8 cellular contexts compared by ENCODE assay signal in genomic region chr4:177308842-177309524, GRCh38. TPM values are rescaled to one million over a fixed set of nuclear protein-coding genes. Genes with fewer than 3 reads are reported as not detected.
DNase-seq lines count a peak whose midpoint lies in the region; ATAC-seq and TF ChIP-seq lines count a peak whose summit lies in the region.

No MANE protein-coding gene starts in this region.

- POLR2A ChIA-PET in HEK293T (lab: Yijun Ruan, JAX) = interaction anchor here (0.9 to 2.5 kb wide), 6 partner anchors 13 to 133 kb away, joined by 3 to 14 read pairs (median 8); partner anchors contain the start of gene AGA

- no peak for TF ChIP-seq POLR2A in heart left ventricle (IDR thresholded peaks at IDR 0.05)

- 47 to 55% (median 54%) methylated on average over 8 of the region's 8 CpGs for WGBS in heart left ventricle, 4 donors

- DNase-seq in activated CD4-positive, alpha-beta T cell treated with anti-CD3 and anti-CD28 coated beads, Interleukin-2, amount 10 ng/mL, durations not matched to agents 24 days and 14 days = peak; percentile 71
- DNase-seq in activated CD4-positive, alpha-beta T cell treated with anti-CD3 and anti-CD28 coated beads, Interleukin-2, amount 50 U/mL, for 4 hours = no peak
- DNase-seq in SJCRH30 (no peak), heart left ventricle (no peak), superior temporal gyrus (ENCODE audit: extremely low spot score) (peak; percentile 22), HEK293T (ENCODE audit: extremely low spot score) (no peak)
- no peak for DNase-seq in stimulated activated naive CD4-positive, alpha-beta T cell (lab: John Stamatoyannopoulos, UW)

- H3K27ac Mint-ChIP-seq in activated CD4-positive, alpha-beta T cell treated with anti-CD3 and anti-CD28 coated beads, Interleukin-2, amount 10 ng/mL, durations not matched to agents 24 days and 14 days = peak overlapping the region; percentile 98

- H3K4me1 ChIP-seq in SJCRH30 = peaks cover 2% of the 10 kb centered on the region; the same call in 1 of the 2 replicates
- H3K4me1 ChIP-seq in heart left ventricle = peaks cover 0 to 29% (median 7%) of the 10 kb centered on the region in 12 donors

- H3K9me3 ChIP-seq in SJCRH30 (replicated peaks) (no peaks in the 10 kb centered on the region), heart left ventricle (no peaks in the 10 kb centered on the region)

- no peaks in the 10 kb centered on the region for H3K9me3 Mint-ChIP-seq in activated CD4-positive, alpha-beta T cell treated with anti-CD3 and anti-CD28 coated beads, Interleukin-2, amount 10 ng/mL, durations not matched to agents 24 days and 14 days

- no peak for TF ChIP-seq CTCF in heart left ventricle (IDR thresholded peaks at IDR 0.05)

- ATAC-seq in heart left ventricle (peak in 1 of 4 donors; percentile 17), GM18498 (IDR thresholded peaks at IDR 0.05; ENCODE audit: unreplicated experiment) (no peak)

- H3K4me3 ChIP-seq in SJCRH30 (peak overlapping the region; percentile 96), heart left ventricle (peak overlapping the region; percentile 40 to 89 (median 60))

- no peaks in the 10 kb centered on the region for H3K27me3 Mint-ChIP-seq in activated CD4-positive, alpha-beta T cell treated with anti-CD3 and anti-CD28 coated beads, Interleukin-2, amount 10 ng/mL, durations not matched to agents 24 days and 14 days

- H3K36me3 ChIP-seq in SJCRH30 = 0 out of 2 replicates have a peak, but pooled peaks cover 3% of the 10 kb centered on the region
- H3K36me3 ChIP-seq in heart left ventricle = no peaks in the 10 kb centered on the region

- intact Hi-C loops in activated CD4-positive, alpha-beta T cell treated with anti-CD3 and anti-CD28 coated beads, Interleukin-2, amount 10 ng/mL, durations not matched to agents 24 days and 14 days (cut with micrococcal nuclease) = loop anchor here (1.0 to 2.0 kb wide), 5 partner anchors 30 to 988 kb away; partner anchors contain the start of gene AGA
- intact Hi-C loops in heart left ventricle (cut with DNase I) = no loop called here

- no peaks in the 10 kb centered on the region for H3K27me3 ChIP-seq in SJCRH30
- H3K27me3 ChIP-seq in heart left ventricle = no peaks in the 10 kb centered on the region

- H3K4me1 Mint-ChIP-seq in activated CD4-positive, alpha-beta T cell treated with anti-CD3 and anti-CD28 coated beads, Interleukin-2, amount 10 ng/mL, durations not matched to agents 24 days and 14 days = peaks cover 45% of the 10 kb centered on the region

- peak overlapping the region; percentile 95 for H3K4me3 Mint-ChIP-seq in activated CD4-positive, alpha-beta T cell treated with anti-CD3 and anti-CD28 coated beads, Interleukin-2, amount 10 ng/mL, durations not matched to agents 24 days and 14 days

- peaks cover 4% of the 10 kb centered on the region for H3K36me3 Mint-ChIP-seq in activated CD4-positive, alpha-beta T cell treated with anti-CD3 and anti-CD28 coated beads, Interleukin-2, amount 10 ng/mL, durations not matched to agents 24 days and 14 days (ENCODE audit: low read depth)

- CTCF ChIA-PET in HEK293T (lab: Yijun Ruan, JAX) = interaction anchor here (0.6 to 2.3 kb wide), 2 partner anchors 12 to 984 kb away, joined by 4 to 8 read pairs; no protein-coding TSS in a partner anchor

- H3K27ac ChIP-seq in SJCRH30 = peak overlapping the region; percentile 91
- H3K27ac ChIP-seq in heart left ventricle = peak overlapping the region in 1 of 12 donors; percentile 48

TF ChIP-seq in HEK293T, 16 proteins besides CTCF, POLR2A, EP300 and RAD21:
- TF ChIP-seq LEF1 (IDR thresholded peaks at IDR 0.05; ENCODE audit: borderline replicate concordance) (no peak), SP1 (IDR thresholded peaks at IDR 0.05) (no peak), FOXM1 (IDR thresholded peaks at IDR 0.05; ENCODE audit: borderline replicate concordance) (no peak), SUZ12 (IDR thresholded peaks at IDR 0.05) (no peak), ELF4 (IDR thresholded peaks at IDR 0.05) (no peak), CTBP1 (IDR thresholded peaks at IDR 0.05; ENCODE audit: borderline replicate concordance) (no peak), TARDBP (IDR thresholded peaks at IDR 0.05) (no peak), ZNF384 (IDR thresholded peaks at IDR 0.05) (no peak), BHLHE40 (IDR thresholded peaks at IDR 0.05; ENCODE audit: borderline replicate concordance) (no peak), L3MBTL2 (conservative IDR thresholded peaks at IDR 0.05) (no peak), ARNT (IDR thresholded peaks at IDR 0.05) (no peak), FOXA1 (IDR thresholded peaks at IDR 0.05) (no peak), NFRKB (IDR thresholded peaks at IDR 0.05) (no peak), FOXK2 (IDR thresholded peaks at IDR 0.05) (no peak), PKNOX1 (IDR thresholded peaks at IDR 0.05) (no peak), HDGF (IDR thresholded peaks at IDR 0.05; ENCODE audit: borderline replicate concordance) (no peak)

RNA-seq across cellular contexts. Expression of gene NEIL3, which starts 0.7 kb away (rescaled TPM):
- 15.5 and 17.0 TPM in 2 replicates for total RNA-seq in activated CD4-positive, alpha-beta T cell treated with anti-CD3 and anti-CD28 coated beads, Interleukin-2, amount 10 ng/mL, durations not matched to agents 24 days and 14 days
- 14.0 and 15.7 TPM in 2 replicates for total RNA-seq in SJCRH30 (2014; rRNA removed; shearing (Covaris generic))
- 1 to 10 TPM in 1 of 9 donors, under 1 TPM in 3, not detected in 5; 0.09 to 1.7 (median 0.19) TPM for total RNA-seq in heart left ventricle
- polyA plus RNA-seq in heart left ventricle = under 1 TPM in 1 of 2 donors, not detected in 1; 0.04 TPM

Comparison
In these comparisons a context has a peak if more than half of its experiments do, and no peak if none do; other contexts are left out.
1. DNase-seq: peak in activated CD4-positive, alpha-beta T cell treated with anti-CD3 and anti-CD28 coated beads, Interleukin-2, amount 10 ng/mL, durations not matched to agents 24 days and 14 days (single experiment) and superior temporal gyrus (single experiment); none in activated CD4-positive, alpha-beta T cell treated with anti-CD3 and anti-CD28 coated beads, Interleukin-2, amount 50 U/mL, for 4 hours (0 of 2), SJCRH30 (0 of 2), heart left ventricle (0 of 5), stimulated activated naive CD4-positive, alpha-beta T cell (0 of 6) and HEK293T (single experiment).